ENCODE assay signal across 20 cellular contexts in genomic region chr9:112507281-112507680, GRCh38. TPM values are rescaled to one million over a fixed set of nuclear protein-coding genes. Genes with fewer than 3 reads are reported as not detected.
A peak's percentile ranks its signal among the peaks of the same experiment; 100 is the strongest.
DNase-seq lines count a peak whose midpoint lies in the region; ATAC-seq, FAIRE-seq and TF ChIP-seq lines count a peak whose summit lies in the region.
"Had no signal": no experiment of that assay in that cellular context is flagged by ENCODE, and none has a peak within 500 bp of the region (broad histone marks: within the 10 kb centered on the region; RNA-seq: fewer than 3 reads in every experiment).

No MANE protein-coding gene starts in this region.

- TF ChIP-seq CTCF in chondrocyte (IDR thresholded peaks at IDR 0.05) = no peak
- TF ChIP-seq CTCF in coronary artery (IDR thresholded peaks at IDR 0.05) = no peak

- DNase-seq in GM19239 (ENCODE audit: insufficient read length, low spot score) = no peak
- DNase-seq in chondrocyte (ENCODE audit: low spot score) = no peak
- no peak for DNase-seq in left colon
- DNase-seq in stimulated activated effector memory CD8-positive, alpha-beta T cell treated with anti-CD3 and anti-CD28 coated beads, Interleukin-12 subunit alpha, Interleukin-12 subunit beta, amount 100 ng/mL, for 72 hours (ENCODE audit: low spot score in 2 of 2) = no peak
- no peak for DNase-seq in coronary artery (ENCODE audit: low spot score)
- DNase-seq in LoVo (ENCODE audit: low spot score) = no peak
- DNase-seq: AML-193; CD4-positive, alpha-beta memory T cell; DMS 273 treated with DMSO at 0.1 percent for 48 hours; DMS53; DND-41; EL; HCEC 1CT had no signal

- no peak overlapping the region for H3K27ac ChIP-seq in coronary artery
- H3K27ac ChIP-seq: C4-2B, HL-60 had no signal

- no peaks in the 10 kb centered on the region for H3K9me3 Mint-ChIP-seq in chondrocyte (ENCODE audit: low read depth)
- no peaks in the 10 kb centered on the region for H3K9me3 Mint-ChIP-seq in stimulated activated effector memory CD8-positive, alpha-beta T cell treated with anti-CD3 and anti-CD28 coated beads, Interleukin-12 subunit alpha, Interleukin-12 subunit beta, amount 100 ng/mL, for 72 hours

- H3K27me3 Mint-ChIP-seq in chondrocyte (ENCODE audit: low read depth) = no peaks in the 10 kb centered on the region
- H3K27me3 Mint-ChIP-seq: CD4-positive, alpha-beta memory T cell had no signal

- ATAC-seq in left colon (peak; percentile 76), GM18498 (IDR thresholded peaks at IDR 0.05; ENCODE audit: unreplicated experiment) (no peak)
- no peak for ATAC-seq in stimulated activated effector memory CD8-positive, alpha-beta T cell treated with anti-CD3 and anti-CD28 coated beads, Interleukin-12 subunit alpha, Interleukin-12 subunit beta, amount 100 ng/mL, for 72 hours
- ATAC-seq: GM12878, K562 had no signal

- H3K36me3 Mint-ChIP-seq in chondrocyte (ENCODE audit: low read depth) = no peaks in the 10 kb centered on the region
- no peaks in the 10 kb centered on the region for H3K36me3 Mint-ChIP-seq in stimulated activated effector memory CD8-positive, alpha-beta T cell treated with anti-CD3 and anti-CD28 coated beads, Interleukin-12 subunit alpha, Interleukin-12 subunit beta, amount 100 ng/mL, for 72 hours
- H3K36me3 Mint-ChIP-seq: CD4-positive, alpha-beta memory T cell had no signal

- peak; percentile 28 for FAIRE-seq in GM19239 (lab: Jason Lieb, UNC)
- FAIRE-seq: A204.1, GM12878, K562 had no signal

- H3K4me1 Mint-ChIP-seq in chondrocyte (ENCODE audit: low read depth) = peaks cover 3% of the 10 kb centered on the region
- H3K4me1 Mint-ChIP-seq in stimulated activated effector memory CD8-positive, alpha-beta T cell treated with anti-CD3 and anti-CD28 coated beads, Interleukin-12 subunit alpha, Interleukin-12 subunit beta, amount 100 ng/mL, for 72 hours = no peaks in the 10 kb centered on the region

- intact Hi-C loops in left colon (cut with DNase I, micrococcal nuclease) = no loop called here

- H3K4me3 ChIP-seq in coronary artery = no peak overlapping the region
- H3K4me3 ChIP-seq: GM12878, GM23338, K562 had no signal

- H3K4me3 Mint-ChIP-seq in chondrocyte (ENCODE audit: unreplicated experiment) = no peak overlapping the region
- no peak overlapping the region for H3K4me3 Mint-ChIP-seq in stimulated activated effector memory CD8-positive, alpha-beta T cell treated with anti-CD3 and anti-CD28 coated beads, Interleukin-12 subunit alpha, Interleukin-12 subunit beta, amount 100 ng/mL, for 72 hours
- H3K4me3 Mint-ChIP-seq: CD4-positive, alpha-beta memory T cell; GM23338 had no signal

- peak overlapping the region; percentile 8 for H3K27ac Mint-ChIP-seq in chondrocyte (ENCODE audit: unreplicated experiment)
- H3K27ac Mint-ChIP-seq in stimulated activated effector memory CD8-positive, alpha-beta T cell treated with anti-CD3 and anti-CD28 coated beads, Interleukin-12 subunit alpha, Interleukin-12 subunit beta, amount 100 ng/mL, for 72 hours = peak overlapping the region; percentile 32

RNA-seq across cellular contexts. Expression of gene KIAA1958, which starts 20.7 kb away (rescaled TPM):
- total RNA-seq in chondrocyte = 3.1 to 4.4 TPM (median 3.8 TPM) in 3 replicates
- total RNA-seq in left colon = 1 to 10 TPM; 8.7 to 9.5 TPM
